ENCODE assay signal across 19 cellular contexts in genomic region chr9:125415583-125416443, GRCh38.
DNase-seq lines count a peak whose midpoint lies in the region; ATAC-seq, FAIRE-seq and TF ChIP-seq lines count a peak whose summit lies in the region.
"Had no signal": no experiment of that assay in that cellular context is flagged by ENCODE, and none has a peak within 500 bp of the region (broad histone marks: within the 10 kb centered on the region; RNA-seq: fewer than 3 reads in every experiment).

No MANE protein-coding gene starts in this region.

- H3K36me3 Mint-ChIP-seq in nephron (ENCODE audit: low read depth), result no peaks in the 10 kb centered on the region
- H3K36me3 Mint-ChIP-seq in stimulated activated naive B cell treated with anti-CD40 and anti-IgM and Interleukin-4, amounts not matched to agents 10 μg/mL and 1 μg/mL and 100 μg/mL, for 72 hours, result no peaks in the 10 kb centered on the region
- H3K36me3 Mint-ChIP-seq: CD8-positive, alpha-beta memory T cell had no signal

- H2BK12ac ChIP-seq in H1 (ENCODE audit: low read depth, low read length), result no peak overlapping the region

- no peak for TF ChIP-seq EP300 in H1 (IDR thresholded peaks at IDR 0.05; ENCODE audit: borderline replicate concordance in 1 of 2, low read depth in 2 of 2, low read length in 2 of 2)

- no peaks in the 10 kb centered on the region for H3K9me3 Mint-ChIP-seq in nephron
- H3K9me3 Mint-ChIP-seq in stimulated activated naive B cell treated with anti-CD40 and anti-IgM and Interleukin-4, amounts not matched to agents 10 μg/mL and 1 μg/mL and 100 μg/mL, for 72 hours, result no peaks in the 10 kb centered on the region
- H3K9me3 Mint-ChIP-seq: CD8-positive, alpha-beta memory T cell had no signal

- 0 out of 2 replicates have a peak, but pooled peaks cover 3% of the 10 kb centered on the region for H3K9me1 ChIP-seq in IMR-90 (ENCODE audit: insufficient read depth, low read length)

- H2BK5ac ChIP-seq in IMR-90 (ENCODE audit: low read depth, low read length, poor library complexity, severe bottlenecking), result no peak overlapping the region
- no peak overlapping the region for H2BK5ac ChIP-seq in H1 (ENCODE audit: low read depth, low read length)

- H3K79me1 ChIP-seq in IMR-90 (ENCODE audit: low read depth in 1 of 2, low read length in 2 of 2) (no peaks in the 10 kb centered on the region), H1 (ENCODE audit: low read depth, low read length) (no peaks in the 10 kb centered on the region)

- intact Hi-C loops in IMR-90 (cut with micrococcal nuclease) (no loop called here), testis (cut with DNase I; ENCODE audit: low total_unique reads) (no loop called here)

- H4K20me1 ChIP-seq in IMR-90 (ENCODE audit: insufficient read depth, low read length) (no peaks in the 10 kb centered on the region), H1 (replicated peaks in 1 of 2; ENCODE audit: control insufficient read depth in 1 of 2, insufficient read depth in 2 of 2, low read length in 2 of 2) (peaks cover 0 to 2% of the 10 kb centered on the region in 2 experiments)

- no peaks in the 10 kb centered on the region for H3K79me2 ChIP-seq in H1 (ENCODE audit: control insufficient read depth in 1 of 2, insufficient read depth in 2 of 2, low read length in 2 of 2)

- H3K56ac ChIP-seq in IMR-90 (ENCODE audit: extremely low read depth, insufficient read depth, low read length) (no peak overlapping the region), H1 (replicated peaks; ENCODE audit: insufficient read length, low read depth, low read length) (no peak overlapping the region)

- H2BK20ac ChIP-seq in IMR-90 (ENCODE audit: low read depth, low read length) (no peak overlapping the region), H1 (ENCODE audit: low read length) (no peak overlapping the region)

- BruUV-seq in IMR-90 (replicated peaks; lab: Mats Ljungman, UMichigan), result no TSS peak

- no peak for ATAC-seq in IMR-90 (ENCODE audit: low read depth)
- no peak for ATAC-seq in stimulated activated naive B cell treated with anti-CD40 and anti-IgM and Interleukin-4, amounts not matched to agents 10 μg/mL and 1 μg/mL and 100 μg/mL, for 72 hours (replicated peaks)

- no peak overlapping the region for H4K5ac ChIP-seq in IMR-90 (ENCODE audit: low read depth, low read length)
- H4K5ac ChIP-seq in H1 (ENCODE audit: insufficient read length, low read depth, low read length), result no peak overlapping the region

- no peak overlapping the region for H3K18ac ChIP-seq in IMR-90 (ENCODE audit: low read depth, low read length)
- no peak overlapping the region for H3K18ac ChIP-seq in H1 (ENCODE audit: extremely low read depth, low read length)

- no peaks in the 10 kb centered on the region for H3K23me2 ChIP-seq in H1 (ENCODE audit: low read depth, low read length)

- TF ChIP-seq RAD21 in IMR-90 (IDR thresholded peaks at IDR 0.05; ENCODE audit: low read length), result no peak
- TF ChIP-seq RAD21 in H1 (IDR thresholded peaks at IDR 0.05 in 1 of 2, conservative IDR thresholded peaks at IDR 0.05 in 1 of 2; ENCODE audit: low read depth in 2 of 2, low read length in 2 of 2), result no peak

- H3K23ac ChIP-seq in IMR-90 (ENCODE audit: low read depth, low read length), result no peak overlapping the region
- no peak overlapping the region for H3K23ac ChIP-seq in H1 (ENCODE audit: insufficient read length)

- POLR2A ChIA-PET in IMR-90 (lab: Charles Lee; ENCODE audit: unreplicated experiment) (no interaction called here), H1 (lab: Charles Lee; ENCODE audit: partially characterized antibody) (interaction anchor here (0.5 kb wide), 1 partner anchor 553 kb away, joined by 3 read pairs; no protein-coding TSS in a partner anchor)

- H2BK120ac ChIP-seq in IMR-90 (ENCODE audit: low read depth, low read length) (no peak overlapping the region), H1 (replicated peaks; ENCODE audit: low read depth, low read length) (no peak overlapping the region)

- H3K36me3 ChIP-seq in IMR-90 (ENCODE audit: control insufficient read depth, insufficient read depth, low read length), result no peaks in the 10 kb centered on the region
- H3K36me3 ChIP-seq in H1 (ENCODE audit: control insufficient read depth in 2 of 4, insufficient read depth in 4 of 4, low read length in 3 of 4), result no peaks in the 10 kb centered on the region
- no peaks in the 10 kb centered on the region for H3K36me3 ChIP-seq in testis (ENCODE audit: low read depth, missing control alignments)
- H3K36me3 ChIP-seq: Peyer's patch had no signal

- no peak overlapping the region for H4K8ac ChIP-seq in IMR-90 (ENCODE audit: low read depth in 2 of 2, low read length in 2 of 2)
- H4K8ac ChIP-seq in H1 (ENCODE audit: extremely low read depth, insufficient read depth, low read length), result peak overlapping the region; percentile 35; the same call in 1 of the 2 replicates

- H3K27ac ChIP-seq in IMR-90 (ENCODE audit: insufficient read depth, low read length), result no peak overlapping the region
- H3K27ac ChIP-seq in H1 (ENCODE audit: low read depth, low read length), result no peak overlapping the region
- no peak overlapping the region for H3K27ac ChIP-seq in testis
- H3K27ac ChIP-seq: Peyer's patch had no signal

- H3K9me3 ChIP-seq in IMR-90 (ENCODE audit: control insufficient read depth, insufficient read depth, low read length) (no peaks in the 10 kb centered on the region), H1 (ENCODE audit: insufficient read depth in 2 of 2, low read depth in 1 of 2, low read length in 1 of 2) (no peaks in the 10 kb centered on the region), testis (no peaks in the 10 kb centered on the region)
- H3K9me3 ChIP-seq: Peyer's patch had no signal

- H3K4me2 ChIP-seq in IMR-90 (ENCODE audit: low read depth, low read length) (no peak overlapping the region), H1 (ENCODE audit: insufficient read depth in 1 of 2, low read depth in 2 of 2, low read length in 2 of 2) (no peak overlapping the region)

- H4K91ac ChIP-seq in IMR-90 (ENCODE audit: insufficient read depth, low read depth, low read length) (no peak overlapping the region), H1 (replicated peaks; ENCODE audit: insufficient read length, low read length) (no peak overlapping the region)

- no peak for TF ChIP-seq POLR2A in IMR-90 (IDR thresholded peaks at IDR 0.05; ENCODE audit: low read depth, low read length)
- TF ChIP-seq POLR2A in H1 (IDR thresholded peaks at IDR 0.05; ENCODE audit: control extremely low read depth in 1 of 2, low read depth in 2 of 2, low read length in 2 of 2), result no peak
- TF ChIP-seq POLR2A in testis (IDR thresholded peaks at IDR 0.05), result no peak
- no peak for TF ChIP-seq POLR2A in GM12891 (IDR thresholded peaks at IDR 0.05; ENCODE audit: low read depth, low read length)

- H3K9ac ChIP-seq in IMR-90 (ENCODE audit: low read depth, low read length) (no peak overlapping the region), H1 (replicated peaks in 1 of 4; ENCODE audit: extremely low read depth in 1 of 4, low read depth in 3 of 4, low read length in 3 of 4) (no peak overlapping the region)

- H2AK5ac ChIP-seq in IMR-90 (ENCODE audit: low read depth, low read length), result no peak overlapping the region
- H2AK5ac ChIP-seq in H1 (ENCODE audit: low read depth, low read length), result no peak overlapping the region

- H3K27me3 Mint-ChIP-seq in nephron (ENCODE audit: low read depth), result no peaks in the 10 kb centered on the region
- peaks cover 0 to 7% of the 10 kb centered on the region in 2 donors for H3K27me3 Mint-ChIP-seq in stimulated activated naive B cell treated with anti-CD40 and anti-IgM and Interleukin-4, amounts not matched to agents 10 μg/mL and 1 μg/mL and 100 μg/mL, for 72 hours

- H3K27ac Mint-ChIP-seq in nephron, result peak overlapping the region; percentile 44 to 71 (median 66)
- H3K27ac Mint-ChIP-seq in stimulated activated naive B cell treated with anti-CD40 and anti-IgM and Interleukin-4, amounts not matched to agents 10 μg/mL and 1 μg/mL and 100 μg/mL, for 72 hours, result peak overlapping the region; percentile 83
- H3K27ac Mint-ChIP-seq: CD8-positive, alpha-beta memory T cell had no signal

- DNase-seq in IMR-90 (no peak), H1 (ENCODE audit: low read depth in 1 of 2, low spot score in 2 of 2) (no peak), NCI-H345 (lab: John Stamatoyannopoulos, UW) (no peak), testis (no peak), GM12891 (ENCODE audit: insufficient read length, low spot score) (no peak)
- DNase-seq in stimulated activated naive B cell treated with anti-CD40 and anti-IgM and Interleukin-4, amounts not matched to agents 10 μg/mL and 1 μg/mL and 100 μg/mL, for 72 hours, result no peak
- DNase-seq: C1 segment of cervical spinal cord; CD8-positive, alpha-beta memory T cell; DMS53; EL; KG1; NCI-H1417; NCI-H187 treated with DMSO at 0.1 percent for 48 hours; NCI-H526; NK-92 treated with Interleukin-12 subunit alpha and Interleukin-12 subunit beta, amount 100 ng/mL, for 24 hours; Peyer's patch had no signal

- in situ Hi-C loops in IMR-90 (cut with MboI; ENCODE audit: low sequenced_read_pairs), result loop anchor here (25.0 kb wide), 1 partner anchor 1071 kb away; no protein-coding TSS in a partner anchor

- no peaks in the 10 kb centered on the region for H3K4me1 ChIP-seq in IMR-90 (ENCODE audit: control insufficient read depth, insufficient read depth, low read length)
- H3K4me1 ChIP-seq in H1 (replicated peaks in 1 of 4; ENCODE audit: control insufficient read depth in 3 of 4, insufficient read depth in 4 of 4, low read length in 3 of 4), result no peaks in the 10 kb centered on the region
- no peaks in the 10 kb centered on the region for H3K4me1 ChIP-seq in testis
- H3K4me1 ChIP-seq: Peyer's patch had no signal

- 93% methylated on average over 11 of the region's 23 CpGs; no CpG with 5 or more reads in 1 of the 2 experiments for WGBS in IMR-90 (ENCODE audit: extremely low coverage in 2 of 2, insufficient read length in 1 of 2), 2 experiments
- 91% methylated on average over 21 of the region's 23 CpGs; no CpG with 5 or more reads in 1 of the 2 experiments for WGBS in H1 (ENCODE audit: extremely low coverage in 1 of 2, insufficient coverage in 1 of 2, insufficient read length in 1 of 2, insufficient replicate concordance in 2 of 2, low coverage in 1 of 2, low lambda C conversion rate in 2 of 2, missing lambda C conversion rate in 1 of 2), 2 experiments
- 90% methylated on average over 23 of the region's 23 CpGs for WGBS in testis, 2 donors

- peak overlapping the region in 1 of 3 experiments; percentile 18 for H3K4me3 Mint-ChIP-seq in nephron
- H3K4me3 Mint-ChIP-seq in stimulated activated naive B cell treated with anti-CD40 and anti-IgM and Interleukin-4, amounts not matched to agents 10 μg/mL and 1 μg/mL and 100 μg/mL, for 72 hours, result no peak overlapping the region
- H3K4me3 Mint-ChIP-seq: CD8-positive, alpha-beta memory T cell had no signal

- peaks cover 6% of the 10 kb centered on the region for H3K4me1 Mint-ChIP-seq in nephron
- no peaks in the 10 kb centered on the region for H3K4me1 Mint-ChIP-seq in stimulated activated naive B cell treated with anti-CD40 and anti-IgM and Interleukin-4, amounts not matched to agents 10 μg/mL and 1 μg/mL and 100 μg/mL, for 72 hours
- H3K4me1 Mint-ChIP-seq: CD8-positive, alpha-beta memory T cell had no signal

- no peak overlapping the region for H3K14ac ChIP-seq in IMR-90 (replicated peaks; ENCODE audit: low read depth, low read length)
- H3K14ac ChIP-seq in H1 (ENCODE audit: insufficient read length), result no peak overlapping the region

- H3K4ac ChIP-seq in IMR-90 (ENCODE audit: low read depth, low read length), result no peak overlapping the region
- H3K4ac ChIP-seq in H1 (replicated peaks; ENCODE audit: insufficient read length, low read depth, low read length), result no peak overlapping the region

- dilution Hi-C loops in IMR-90 (cut with HindIII; ENCODE audit: low sequenced_read_pairs, unreplicated experiment), result no loop called here

- H2BK15ac ChIP-seq in IMR-90 (ENCODE audit: low read depth, low read length), result no peak overlapping the region
- no peak overlapping the region for H2BK15ac ChIP-seq in H1 (ENCODE audit: low read length)

- TF ChIP-seq CTCF in IMR-90 (conservative IDR thresholded peaks at IDR 0.05; ENCODE audit: low read depth, low read length), result no peak
- TF ChIP-seq CTCF in H1 (IDR thresholded peaks at IDR 0.05; ENCODE audit: control extremely low read depth in 1 of 3, insufficient read depth in 1 of 3, low read depth in 1 of 3, low read length in 3 of 3), result no peak
- peak in 1 of 3 experiments; percentile 13 for TF ChIP-seq CTCF in nephron (IDR thresholded peaks at IDR 0.05; ENCODE audit: unreplicated experiment in 3 of 3)
- no peak for TF ChIP-seq CTCF in testis (IDR thresholded peaks at IDR 0.05)

- CTCF ChIA-PET in IMR-90 (lab: Yijun Ruan, JAX), result no interaction called here
- CTCF ChIA-PET in H1 (lab: Charles Lee; ENCODE audit: partially characterized antibody), result interaction anchor here (0.5 to 2.3 kb wide), 2 partner anchors 8 to 67 kb away, joined by 3 to 6 read pairs; no protein-coding TSS in a partner anchor

- H2AK9ac ChIP-seq in IMR-90 (replicated peaks; ENCODE audit: low read depth, low read length, poor library complexity), result no peak overlapping the region

- peak overlapping the region; percentile 59 for H2AFZ ChIP-seq in IMR-90 (replicated peaks; ENCODE audit: low read length, poor library complexity)
- H2AFZ ChIP-seq in H1 (ENCODE audit: low read length), result no peak overlapping the region

- FAIRE-seq in H1 (lab: Jason Lieb, UNC) (no peak), GM12891 (lab: Jason Lieb, UNC) (no peak)
- FAIRE-seq: GM12892, H54 had no signal

- H3K27me3 ChIP-seq in IMR-90 (ENCODE audit: control insufficient read depth, insufficient read depth, low read length) (no peaks in the 10 kb centered on the region), H1 (replicated peaks in 1 of 4; ENCODE audit: control insufficient read depth in 3 of 4, extremely low read depth in 1 of 4, insufficient read depth in 3 of 4, low read length in 3 of 4) (no peaks in the 10 kb centered on the region), testis (no peaks in the 10 kb centered on the region)
- H3K27me3 ChIP-seq: Peyer's patch had no signal

- no peak overlapping the region for H3K4me3 ChIP-seq in IMR-90 (ENCODE audit: insufficient read depth, low read depth, low read length)
- H3K4me3 ChIP-seq in H1 (ENCODE audit: extremely low read depth in 1 of 4, insufficient read depth in 2 of 4, low read depth in 3 of 4, low read length in 4 of 4), result no peak overlapping the region
- H3K4me3 ChIP-seq in testis, result no peak overlapping the region
- H3K4me3 ChIP-seq: Peyer's patch had no signal
